In the genomic region with DNA sequence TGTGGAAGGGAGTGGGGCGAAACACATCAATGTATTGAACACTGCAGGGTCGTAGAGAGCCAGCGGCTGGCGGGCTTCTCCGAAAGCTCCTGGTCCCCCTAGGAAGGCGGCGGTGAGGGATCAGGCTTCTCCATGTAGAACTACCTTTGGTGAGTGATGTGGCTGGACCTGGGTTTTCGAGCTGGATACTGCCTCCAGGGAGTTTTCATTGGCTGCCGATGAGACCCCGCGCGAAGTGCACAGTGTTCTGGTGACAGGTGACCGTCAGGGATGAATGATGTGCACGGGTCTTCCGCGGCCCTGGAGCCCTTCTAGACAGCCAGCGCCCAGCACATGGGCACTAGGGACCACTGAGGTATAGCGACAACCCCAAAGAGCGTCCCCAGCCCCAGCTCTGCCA, we compare ENCODE assay signal across 1 cellular context.
TF ChIP-seq lines count a peak whose summit lies in the region.

No MANE protein-coding gene starts in this region.

TF ChIP-seq in GM23338, 12 proteins besides CTCF, POLR2A, EP300 and RAD21 (continued from another document):
- TF ChIP-seq CREB1 (CRISPR knock-in tag; IDR thresholded peaks at IDR 0.05; ENCODE audit: low read depth) = no peak
- no peak for TF ChIP-seq ZNF331 (CRISPR knock-in tag; IDR thresholded peaks at IDR 0.05; ENCODE audit: low read depth)
